ENCODE assay signal across 8 cellular contexts in genomic region chr12:47838286-47838931, GRCh38. TPM values are rescaled to one million over a fixed set of nuclear protein-coding genes. Genes with fewer than 3 reads are reported as not detected.
DNase-seq lines count a peak whose midpoint lies in the region; ATAC-seq, FAIRE-seq and TF ChIP-seq lines count a peak whose summit lies in the region.

No MANE protein-coding gene starts in this region.

- intact Hi-C loops in HCT116 (cut with micrococcal nuclease) = loop anchor here (1.0 to 5.0 kb wide), 7 partner anchors 41 to 806 kb away; no protein-coding TSS in a partner anchor

- H3K36me3 Mint-ChIP-seq in CD4-positive, CD25-positive, alpha-beta regulatory T cell = no peaks in the 10 kb centered on the region
- H3K36me3 Mint-ChIP-seq in neural progenitor cell = no peaks in the 10 kb centered on the region

- H3K9me3 ChIP-seq in CD4-positive, CD25-positive, alpha-beta regulatory T cell (ENCODE audit: control insufficient read depth in 2 of 2, low read length in 2 of 2) = no peaks in the 10 kb centered on the region
- H3K9me3 ChIP-seq in HCT116 (ENCODE audit: control insufficient read depth in 1 of 2, insufficient read depth in 1 of 2, low read depth in 1 of 2, low read length in 2 of 2) (no peaks in the 10 kb centered on the region), WERI-Rb-1 (ENCODE audit: severe bottlenecking) (no peaks in the 10 kb centered on the region), neural progenitor cell (ENCODE audit: low read depth) (no peaks in the 10 kb centered on the region)

- TF ChIP-seq RAD21 in HCT116 (IDR thresholded peaks at IDR 0.05; ENCODE audit: low read depth) = peak; percentile 81

- no peaks in the 10 kb centered on the region for H3K36me3 ChIP-seq in CD4-positive, CD25-positive, alpha-beta regulatory T cell (ENCODE audit: control insufficient read depth, insufficient read depth, low read length)
- H3K36me3 ChIP-seq in HCT116 (ENCODE audit: control insufficient read depth in 1 of 2, insufficient read depth in 2 of 2, low read length in 2 of 2) (no peaks in the 10 kb centered on the region), WERI-Rb-1 (no peaks in the 10 kb centered on the region), neural progenitor cell (no peaks in the 10 kb centered on the region)

- H3K27ac ChIP-seq in CD4-positive, CD25-positive, alpha-beta regulatory T cell (ENCODE audit: insufficient read depth, low read length, poor library complexity, severe bottlenecking) = no peak overlapping the region
- H3K27ac ChIP-seq in HCT116 (ENCODE audit: low read depth, low read length) = no peak overlapping the region
- H3K27ac ChIP-seq in WERI-Rb-1 = no peak overlapping the region
- H3K27ac ChIP-seq in neural progenitor cell = no peak overlapping the region

- peaks cover 8% of the 10 kb centered on the region for H3F3A ChIP-seq in neural progenitor cell (ENCODE audit: low read depth)

- H3K9me2 ChIP-seq in HCT116 (ENCODE audit: insufficient read depth) = no peaks in the 10 kb centered on the region

- H4K20me1 ChIP-seq in HCT116 (ENCODE audit: insufficient read depth) (no peaks in the 10 kb centered on the region), neural progenitor cell (ENCODE audit: low read depth) (no peaks in the 10 kb centered on the region)

- TF ChIP-seq CTCF in HCT116 (IDR thresholded peaks at IDR 0.05 in 2 of 3, conservative IDR thresholded peaks at IDR 0.05 in 1 of 3; ENCODE audit: borderline replicate concordance in 1 of 3, insufficient read depth in 1 of 3, low read depth in 2 of 3, low read length in 2 of 3) (peak; percentile 30 to 66 (median 61)), WERI-Rb-1 (IDR thresholded peaks at IDR 0.05; ENCODE audit: low read depth, low read length) (peak; percentile 47), neural progenitor cell (IDR thresholded peaks at IDR 0.05) (peak; percentile 69)

- H3K4me1 Mint-ChIP-seq in CD4-positive, CD25-positive, alpha-beta regulatory T cell = peaks cover 11 to 41% (median 24%) of the 10 kb centered on the region in 4 donors
- peaks cover 45% of the 10 kb centered on the region for H3K4me1 Mint-ChIP-seq in neural progenitor cell

- no peaks in the 10 kb centered on the region for H3K27me3 Mint-ChIP-seq in CD4-positive, CD25-positive, alpha-beta regulatory T cell
- peaks cover 12% of the 10 kb centered on the region for H3K27me3 Mint-ChIP-seq in neural progenitor cell (ENCODE audit: insufficient read depth, low read depth)

- RAD21 ChIA-PET in HCT116 (lab: Charles Lee; ENCODE audit: low non-redundant PET in 1 of 2, low total read pairs in 2 of 2, uncharacterized antibody in 2 of 2, unreplicated experiment in 2 of 2) = interaction anchor here (0.6 to 2.7 kb wide), 20 partner anchors 18 to 319 kb away, joined by 3 to 25 read pairs (median 5); partner anchors contain the start of genes SLC48A1 (in 2 of the 2) and ASB8 (in 1 of the 2)

- POLR2A ChIA-PET in HCT116 (lab: Charles Lee) = interaction anchor here (0.5 to 2.0 kb wide), 4 partner anchors 10 to 132 kb away, joined by 3 to 5 read pairs (median 3); partner anchors contain the start of gene RPAP3

- no peak overlapping the region for H3K4me2 ChIP-seq in HCT116 (ENCODE audit: low read length)
- no peak overlapping the region for H3K4me2 ChIP-seq in neural progenitor cell

- H3K9me3 Mint-ChIP-seq in CD4-positive, CD25-positive, alpha-beta regulatory T cell = no peaks in the 10 kb centered on the region
- H3K9me3 Mint-ChIP-seq in neural progenitor cell = no peaks in the 10 kb centered on the region

- peaks cover 26% of the 10 kb centered on the region for H3K4me1 ChIP-seq in CD4-positive, CD25-positive, alpha-beta regulatory T cell (ENCODE audit: control insufficient read depth, insufficient read depth, low read length, poor library complexity, severe bottlenecking)
- H3K4me1 ChIP-seq in HCT116 (ENCODE audit: control insufficient read depth in 1 of 2, insufficient read depth in 2 of 2, low read length in 2 of 2) (peaks cover 10 to 32% of the 10 kb centered on the region in 2 experiments; a peak in 2 of 4 replicates), neural progenitor cell (peaks cover 11% of the 10 kb centered on the region)

- no peak overlapping the region for H3K27ac Mint-ChIP-seq in CD4-positive, CD25-positive, alpha-beta regulatory T cell
- H3K27ac Mint-ChIP-seq in neural progenitor cell = no peak overlapping the region

- H3K9ac ChIP-seq in HCT116 (ENCODE audit: low read length) = no peak overlapping the region
- H3K9ac ChIP-seq in neural progenitor cell = no peak overlapping the region

- H2AFZ ChIP-seq in HCT116 (ENCODE audit: low read depth, low read length, poor library complexity, severe bottlenecking) = peak overlapping the region; percentile 74
- no peak overlapping the region for H2AFZ ChIP-seq in neural progenitor cell (replicated peaks)

- no peak for FAIRE-seq in RCC 7860 (lab: Jason Lieb, UNC)

- no peaks in the 10 kb centered on the region for H3K79me2 ChIP-seq in HCT116 (ENCODE audit: insufficient read depth, low read length)
- no peaks in the 10 kb centered on the region for H3K79me2 ChIP-seq in neural progenitor cell (ENCODE audit: low read depth)

- no peak overlapping the region for H3K4me3 Mint-ChIP-seq in CD4-positive, CD25-positive, alpha-beta regulatory T cell
- no peak overlapping the region for H3K4me3 Mint-ChIP-seq in neural progenitor cell

- peak; percentile 14 to 36 for ATAC-seq in CD4-positive, CD25-positive, alpha-beta regulatory T cell (ENCODE audit: low read depth in 2 of 2)
- ATAC-seq in HCT116 = peak; percentile 75
- no peak for ATAC-seq in GM18867 (IDR thresholded peaks at IDR 0.05; ENCODE audit: unreplicated experiment)

- no peaks in the 10 kb centered on the region for H3K27me3 ChIP-seq in CD4-positive, CD25-positive, alpha-beta regulatory T cell (ENCODE audit: control insufficient read depth, insufficient read depth, low read length)
- H3K27me3 ChIP-seq in HCT116 (ENCODE audit: insufficient read depth, low read length) (no peaks in the 10 kb centered on the region), WERI-Rb-1 (ENCODE audit: insufficient read depth, low read depth, severe bottlenecking) (no peaks in the 10 kb centered on the region), neural progenitor cell (no peaks in the 10 kb centered on the region)

- peak in 2 of 3 donors; percentile 38 to 57 for DNase-seq in CD4-positive, CD25-positive, alpha-beta regulatory T cell
- peak; percentile 44 for DNase-seq in HCT116 (ENCODE audit: low read depth, low spot score)
- DNase-seq in WERI-Rb-1 = peak; percentile 49
- DNase-seq in fibroblast of gingiva (ENCODE audit: low read depth) = peak; percentile 32
- DNase-seq in neural progenitor cell (ENCODE audit: low spot score) = peak; percentile 69
- no peak for DNase-seq in RCC 7860 (ENCODE audit: low spot score)
- DNase-seq in UCSD-AML1 (lab: John Stamatoyannopoulos, UW; ENCODE audit: unreplicated experiment) = no peak

- CTCF ChIA-PET in HCT116 (lab: Charles Lee) = interaction anchor here (0.6 to 4.7 kb wide), 44 partner anchors 9 to 806 kb away, joined by 3 to 164 read pairs (median 6); partner anchors contain the start of genes ASB8, RAPGEF3 and SLC48A1

- no peak overlapping the region for H3K4me3 ChIP-seq in CD4-positive, CD25-positive, alpha-beta regulatory T cell (ENCODE audit: low read depth, low read length)
- no peak overlapping the region for H3K4me3 ChIP-seq in HCT116 (replicated peaks in 1 of 2; ENCODE audit: low read depth in 1 of 2, low read length in 2 of 2)
- no peak overlapping the region for H3K4me3 ChIP-seq in WERI-Rb-1 (ENCODE audit: low read depth, low read length)
- H3K4me3 ChIP-seq in neural progenitor cell = no peak overlapping the region

- BruUV-seq in HCT116 (replicated peaks; lab: Mats Ljungman, UMichigan) = no TSS peak

- no peak for TF ChIP-seq POLR2A in HCT116 (IDR thresholded peaks at IDR 0.05; ENCODE audit: borderline replicate concordance, extremely low read depth, insufficient read depth, insufficient read length)

TF ChIP-seq in HCT116, 20 proteins besides CTCF, POLR2A, EP300 and RAD21 (continues in another document):
- no peak for TF ChIP-seq FOSL1 (IDR thresholded peaks at IDR 0.05; ENCODE audit: low read depth)
- TF ChIP-seq ZFX (IDR thresholded peaks at IDR 0.05) = no peak
- TF ChIP-seq, protein P1, sequence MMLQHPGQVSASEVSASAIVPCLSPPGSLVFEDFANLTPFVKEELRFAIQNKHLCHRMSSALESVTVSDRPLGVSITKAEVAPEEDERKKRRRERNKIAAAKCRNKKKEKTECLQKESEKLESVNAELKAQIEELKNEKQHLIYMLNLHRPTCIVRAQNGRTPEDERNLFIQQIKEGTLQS (IDR thresholded peaks at IDR 0.05) = no peak
- TF ChIP-seq SP1 (IDR thresholded peaks at IDR 0.05; ENCODE audit: low read depth) = no peak
- TF ChIP-seq EGR1 (IDR thresholded peaks at IDR 0.05; ENCODE audit: low read depth) = no peak
- TF ChIP-seq SRF (IDR thresholded peaks at IDR 0.05; ENCODE audit: low read depth) = no peak
- TF ChIP-seq, protein P2, sequence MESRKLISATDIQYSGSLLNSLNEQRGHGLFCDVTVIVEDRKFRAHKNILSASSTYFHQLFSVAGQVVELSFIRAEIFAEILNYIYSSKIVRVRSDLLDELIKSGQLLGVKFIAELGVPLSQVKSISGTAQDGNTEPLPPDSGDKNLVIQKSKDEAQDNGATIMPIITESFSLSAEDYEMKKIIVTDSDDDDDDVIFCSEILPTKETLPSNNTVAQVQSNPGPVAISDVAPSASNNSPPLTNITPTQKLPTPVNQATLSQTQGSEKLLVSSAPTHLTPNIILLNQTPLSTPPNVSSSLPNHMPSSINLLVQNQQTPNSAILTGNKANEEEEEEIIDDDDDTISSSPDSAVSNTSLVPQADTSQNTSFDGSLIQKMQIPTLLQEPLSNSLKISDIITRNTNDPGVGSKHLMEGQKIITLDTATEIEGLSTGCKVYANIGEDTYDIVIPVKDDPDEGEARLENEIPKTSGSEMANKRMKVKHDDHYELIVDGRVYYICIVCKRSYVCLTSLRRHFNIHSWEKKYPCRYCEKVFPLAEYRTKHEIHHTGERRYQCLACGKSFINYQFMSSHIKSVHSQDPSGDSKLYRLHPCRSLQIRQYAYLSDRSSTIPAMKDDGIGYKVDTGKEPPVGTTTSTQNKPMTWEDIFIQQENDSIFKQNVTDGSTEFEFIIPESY (IDR thresholded peaks at IDR 0.05; ENCODE audit: extremely low read depth, insufficient replicate concordance, low read length) = no peak
- no peak for TF ChIP-seq CEBPB (IDR thresholded peaks at IDR 0.05; ENCODE audit: low read depth)
- no peak for TF ChIP-seq YY1 (IDR thresholded peaks at IDR 0.05; ENCODE audit: extremely low read depth, insufficient replicate concordance, low read depth, low read length)
- TF ChIP-seq, protein P3, sequence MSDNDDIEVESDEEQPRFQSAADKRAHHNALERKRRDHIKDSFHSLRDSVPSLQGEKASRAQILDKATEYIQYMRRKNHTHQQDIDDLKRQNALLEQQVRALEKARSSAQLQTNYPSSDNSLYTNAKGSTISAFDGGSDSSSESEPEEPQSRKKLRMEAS (IDR thresholded peaks at IDR 0.05) = no peak
- no peak for TF ChIP-seq ELF1 (IDR thresholded peaks at IDR 0.05; ENCODE audit: borderline replicate concordance, low read depth)
- no peak for TF ChIP-seq JUND (IDR thresholded peaks at IDR 0.05)

RNA-seq across cellular contexts. Expression of gene HDAC7, which starts 18.7 kb away (rescaled TPM):
- total RNA-seq in CD4-positive, CD25-positive, alpha-beta regulatory T cell = 163 TPM
- polyA plus RNA-seq in CD4-positive, CD25-positive, alpha-beta regulatory T cell = 10 to 100 TPM; 14.0 to 15.4 (median 15.3) TPM
- total RNA-seq in HCT116 (2021; ENCODE audit: unreplicated experiment) (38.1 TPM), neural progenitor cell (ENCODE audit: low replicate concordance) (7.2 and 14.2 TPM in 2 replicates)
- polyA plus RNA-seq in HCT116 (2012) = 23.3 and 24.6 TPM in 2 replicates

Comparison
In these comparisons a context has a peak if more than half of its experiments do, and no peak if none do; other contexts are left out.
1. DNase-seq: peak in CD4-positive, CD25-positive, alpha-beta regulatory T cell (2 of 3), HCT116 (single experiment), WERI-Rb-1 (single experiment), fibroblast of gingiva (single experiment) and neural progenitor cell (single experiment); none in RCC 7860 (single experiment) and UCSD-AML1 (single experiment).
2. Peak in every context shown above with its lines, with median percentiles within 50 percentile points of each other: CTCF ChIP-seq.